ENCODE assay signal across 28 cellular contexts in genomic region chr17:66248285-66248684, GRCh38. TPM values are rescaled to one million over a fixed set of nuclear protein-coding genes. Genes with fewer than 3 reads are reported as not detected.
"Had no signal": no experiment of that assay in that cellular context is flagged by ENCODE, and none has a peak within 500 bp of the region (broad histone marks: within the 10 kb centered on the region; RNA-seq: fewer than 3 reads in every experiment).

No MANE protein-coding gene starts in this region.

- FAIRE-seq: islet of Langerhans had no signal

- H3K27ac ChIP-seq: dorsolateral prefrontal cortex, esophagus squamous epithelium, gastrocnemius medialis, upper lobe of left lung had no signal

- H3K27me3 Mint-ChIP-seq: activated naive CD8-positive, alpha-beta T cell treated with anti-CD3 and anti-CD28 coated beads, Interleukin-2, amount 50 U/mL, for 24 hours; brain; effector memory CD8-positive, alpha-beta T cell; progenitor cell of endocrine pancreas had no signal

- H3K27me3 ChIP-seq: dorsolateral prefrontal cortex, esophagus squamous epithelium, gastrocnemius medialis, upper lobe of left lung had no signal

- H3K9me3 Mint-ChIP-seq: activated naive CD8-positive, alpha-beta T cell treated with anti-CD3 and anti-CD28 coated beads, Interleukin-2, amount 50 U/mL, for 24 hours; activated T-helper 1 cell treated with anti-CD3 and anti-CD28 coated beads, Interleukin-12 subunit alpha, Interleukin-12 subunit beta, Interleukin-2, Interleukin-4 antibody, amounts not matched to agents 30 ng/mL and 10 ng/mL and 1 ng/mL, durations not matched to agents 14 hours and 24 hours and 36 hours; effector memory CD8-positive, alpha-beta T cell; natural killer cell had no signal

- H3K4me3 ChIP-seq: dorsolateral prefrontal cortex, esophagus squamous epithelium, gastrocnemius medialis, upper lobe of left lung had no signal

- H3K9me3 ChIP-seq: esophagus squamous epithelium, gastrocnemius medialis, upper lobe of left lung had no signal

- H3K4me1 Mint-ChIP-seq: brain had no signal

- H3K4me1 ChIP-seq: esophagus squamous epithelium, gastrocnemius medialis, upper lobe of left lung had no signal

- H3K36me3 Mint-ChIP-seq: brain, natural killer cell had no signal

- H3K36me3 ChIP-seq: esophagus squamous epithelium, gastrocnemius medialis, upper lobe of left lung had no signal

- DNase-seq: activated CD4-positive, alpha-beta T cell treated with anti-CD3 and anti-CD28 coated beads for 1 hour; activated CD4-positive, alpha-beta T cell treated with anti-CD3 and anti-CD28 coated beads, Interleukin-2, amount 50 U/mL, for 1 hour; activated CD8-positive, alpha-beta T cell treated with anti-CD3 and anti-CD28 coated beads, Interleukin-2, amount 10 ng/mL, durations not matched to agents 7 days and 5 days; activated gamma-delta T cell; activated naive CD4-positive, alpha-beta T cell treated with anti-CD3 and anti-CD28 coated beads, Interleukin-2, amount 50 U/mL, for 16 hours; activated naive CD8-positive, alpha-beta T cell treated with anti-CD3 and anti-CD28 coated beads, Interleukin-2, amount 50 U/mL, for 24 hours; anterior cingulate cortex; caudate nucleus; dorsolateral prefrontal cortex; effector memory CD8-positive, alpha-beta T cell; esophagus squamous epithelium; gastrocnemius medialis; left colon; mammary epithelial cell; midbrain; natural killer cell; retina; stimulated activated CD4-positive, alpha-beta T cell treated with anti-CD3 and anti-CD28 coated beads, Interleukin-4, amount 100 ng/mL, for 24 hours; stimulated activated naive CD8-positive, alpha-beta T cell treated with anti-CD3 and anti-CD28 coated beads, Interleukin-15, Interleukin-2, amounts not matched to agents 100 U/mL and 50 U/mL, for 24 hours; T-helper 1 cell; T-helper 9 cell; upper lobe of left lung had no signal

- H3K4me3 Mint-ChIP-seq: activated CD8-positive, alpha-beta T cell treated with anti-CD3 and anti-CD28 coated beads, Interleukin-2, amount 10 ng/mL, durations not matched to agents 7 days and 5 days; activated naive CD8-positive, alpha-beta T cell treated with anti-CD3 and anti-CD28 coated beads, Interleukin-2, amount 50 U/mL, for 24 hours; activated T-helper 1 cell treated with anti-CD3 and anti-CD28 coated beads, Interleukin-12 subunit alpha, Interleukin-12 subunit beta, Interleukin-2, Interleukin-4 antibody, amounts not matched to agents 30 ng/mL and 10 ng/mL and 1 ng/mL, durations not matched to agents 14 hours and 24 hours and 36 hours; brain; effector memory CD8-positive, alpha-beta T cell; natural killer cell had no signal

- ATAC-seq: activated CD8-positive, alpha-beta T cell treated with anti-CD3 and anti-CD28 coated beads, Interleukin-2, amount 10 ng/mL, durations not matched to agents 7 days and 5 days; activated naive CD8-positive, alpha-beta T cell treated with anti-CD3 and anti-CD28 coated beads, Interleukin-2, amount 50 U/mL, for 24 hours; effector memory CD8-positive, alpha-beta T cell; gastrocnemius medialis; left colon; natural killer cell; stimulated activated naive CD8-positive, alpha-beta T cell treated with anti-CD3 and anti-CD28 coated beads, Interleukin-15, Interleukin-2, amounts not matched to agents 100 U/mL and 50 U/mL, for 24 hours had no signal

- H3K27ac Mint-ChIP-seq: activated CD8-positive, alpha-beta T cell treated with anti-CD3 and anti-CD28 coated beads, Interleukin-2, amount 10 ng/mL, durations not matched to agents 7 days and 5 days; activated naive CD8-positive, alpha-beta T cell treated with anti-CD3 and anti-CD28 coated beads, Interleukin-2, amount 50 U/mL, for 24 hours; activated T-helper 1 cell treated with anti-CD3 and anti-CD28 coated beads, Interleukin-12 subunit alpha, Interleukin-12 subunit beta, Interleukin-2, Interleukin-4 antibody, amounts not matched to agents 30 ng/mL and 10 ng/mL and 1 ng/mL, durations not matched to agents 14 hours and 24 hours and 36 hours; brain; effector memory CD8-positive, alpha-beta T cell; natural killer cell; progenitor cell of endocrine pancreas had no signal

RNA-seq across cellular contexts. Expression of gene APOH, which starts 19.1 kb away (rescaled TPM):
- total RNA-seq: activated CD8-positive, alpha-beta T cell treated with anti-CD3 and anti-CD28 coated beads, Interleukin-2, amount 10 ng/mL, durations not matched to agents 7 days and 5 days; activated T-helper 1 cell treated with anti-CD3 and anti-CD28 coated beads, Interleukin-12 subunit alpha, Interleukin-12 subunit beta, Interleukin-2, Interleukin-4 antibody, amounts not matched to agents 30 ng/mL and 10 ng/mL and 1 ng/mL, durations not matched to agents 14 hours and 24 hours and 36 hours; dorsolateral prefrontal cortex; esophagus squamous epithelium; mammary epithelial cell; natural killer cell; osteocyte; subcutaneous adipose tissue had no signal
- polyA plus RNA-seq: mammary epithelial cell had no signal
